In genomic region chr19:16841391-16841926, GRCh38 we compare ENCODE assay signal across 19 cellular contexts. TPM values are rescaled to one million over a fixed set of nuclear protein-coding genes. Genes with fewer than 3 reads are reported as not detected.
DNase-seq lines count a peak whose midpoint lies in the region; ATAC-seq and TF ChIP-seq lines count a peak whose summit lies in the region.
"Had no signal": no experiment of that assay in that cellular context is flagged by ENCODE, and none has a peak within 500 bp of the region (broad histone marks: within the 10 kb centered on the region; RNA-seq: fewer than 3 reads in every experiment).

No MANE protein-coding gene starts in this region.

- 87% methylated on average over 15 of the region's 15 CpGs for WGBS in right cardiac atrium
- 71 to 81% methylated on average over 15 of the region's 15 CpGs for WGBS in heart right ventricle, 2 donors

- H3K36me3 ChIP-seq in heart right ventricle (peaks cover 0 to 99% (median 40%) of the 10 kb centered on the region in 9 donors), left ventricle myocardium inferior (peaks cover 78% of the 10 kb centered on the region), H7 (replicated peaks; ENCODE audit: control insufficient read depth, insufficient read depth, low read length) (peaks cover 52% of the 10 kb centered on the region)

- H3K4me3 ChIP-seq in right cardiac atrium (ENCODE audit: low read length): no peak overlapping the region
- no peak overlapping the region for H3K4me3 ChIP-seq in heart right ventricle
- H3K4me3 ChIP-seq in left ventricle myocardium inferior: no peak overlapping the region
- no peak overlapping the region for H3K4me3 ChIP-seq in H7 (ENCODE audit: insufficient read depth, low read depth, low read length)
- H3K4me3 ChIP-seq: A549, GM23338 had no signal

- H3K9me3 ChIP-seq in right cardiac atrium (ENCODE audit: control insufficient read depth, low read length) (no peaks in the 10 kb centered on the region), heart right ventricle (no peaks in the 10 kb centered on the region), left ventricle myocardium inferior (replicated peaks) (no peaks in the 10 kb centered on the region)
- H3K9me3 ChIP-seq: A549, Caco-2 had no signal

- ATAC-seq in Right ventricle myocardium inferior: peak; percentile 61
- ATAC-seq in right cardiac atrium: no peak
- ATAC-seq in heart right ventricle: peak; percentile 34 to 75 (median 52)
- ATAC-seq: A549, GM23338, HCT116 had no signal

- no peak for DNase-seq in Right ventricle myocardium inferior (ENCODE audit: missing footprints)
- no peak for DNase-seq in right cardiac atrium
- DNase-seq in heart right ventricle: peak in 1 of 2 donors; percentile 38
- DNase-seq in left ventricle myocardium inferior: no peak
- DNase-seq in posterior cingulate gyrus: peak in 8 of 10 donors; percentile 15 to 92 (median 52)
- no peak for DNase-seq in head of caudate nucleus
- DNase-seq in H7: no peak
- DNase-seq: AML-193; Caco-2; CD4-positive, alpha-beta T cell; HFFc6 had no signal

- no peak overlapping the region for H3K27ac ChIP-seq in right cardiac atrium (ENCODE audit: low read length)
- H3K27ac ChIP-seq in heart right ventricle: peak overlapping the region in 1 of 10 donors; percentile 10
- no peak overlapping the region for H3K27ac ChIP-seq in left ventricle myocardium inferior (replicated peaks)
- H3K27ac ChIP-seq: 22Rv1, A549, C4-2B, HL-60 had no signal

- TF ChIP-seq CTCF in heart right ventricle (IDR thresholded peaks at IDR 0.05) (no peak), left ventricle myocardium inferior (IDR thresholded peaks at IDR 0.05; ENCODE audit: borderline replicate concordance) (no peak)

- H3K4me1 ChIP-seq in right cardiac atrium (ENCODE audit: control insufficient read depth, insufficient read depth, low read length) (peaks cover 3% of the 10 kb centered on the region), heart right ventricle (peaks cover 0 to 10% (median 0%) of the 10 kb centered on the region in 9 donors), left ventricle myocardium inferior (peaks cover 21% of the 10 kb centered on the region)
- H3K4me1 ChIP-seq: A549, Caco-2 had no signal

- H3K27me3 ChIP-seq in right cardiac atrium (ENCODE audit: control insufficient read depth, insufficient read depth) (no peaks in the 10 kb centered on the region), heart right ventricle (no peaks in the 10 kb centered on the region), left ventricle myocardium inferior (ENCODE audit: low read depth) (no peaks in the 10 kb centered on the region), H7 (ENCODE audit: control insufficient read depth, insufficient read depth, low read length) (no peaks in the 10 kb centered on the region)

- intact Hi-C loops in Right ventricle myocardium inferior (cut with DNase I) (no loop called here), right cardiac atrium (cut with DNase I) (no loop called here), heart right ventricle (cut with DNase I) (no loop called here), left ventricle myocardium inferior (cut with micrococcal nuclease) (no loop called here), posterior cingulate gyrus (cut with DNase I) (no loop called here), head of caudate nucleus (cut with DNase I) (no loop called here)

RNA-seq across cellular contexts. Expression of gene SIN3B, which starts 12.3 kb away (rescaled TPM):
- 27.8 TPM for total RNA-seq in Right ventricle myocardium inferior
- 10 to 100 TPM; 27.8 to 35.4 (median 30.0) TPM for total RNA-seq in right cardiac atrium
- polyA plus RNA-seq in right cardiac atrium: 22.6 TPM
- 10 to 100 TPM; 22.9 to 30.6 (median 24.8) TPM for total RNA-seq in heart right ventricle
- 10 to 100 TPM; 13.9 to 37.7 TPM for polyA plus RNA-seq in heart right ventricle
- 24.4 TPM for total RNA-seq in left ventricle myocardium inferior
- 47.3 and 58.3 TPM in 2 replicates for total RNA-seq in H7 (2014; rRNA removed; shearing (Covaris generic))

RNA-seq across cellular contexts. Expression of gene F2RL3, which starts 47.3 kb away (rescaled TPM):
- total RNA-seq in Right ventricle myocardium inferior (0.27 TPM), right cardiac atrium (1 to 10 TPM in 3 of 4 donors, under 1 TPM in 1; 0.91 to 3.6 (median 1.1) TPM), heart right ventricle (1 to 10 TPM in 5 of 10 donors, under 1 TPM in 5; 0.13 to 8.3 (median 1.1) TPM), left ventricle myocardium inferior (1.1 TPM)
- polyA plus RNA-seq in right cardiac atrium (3.0 TPM), heart right ventricle (1 to 10 TPM; 2.5 to 3.4 TPM)
- not detected in 2 replicates for total RNA-seq in H7 (2014; rRNA removed; shearing (Covaris generic))
- total RNA-seq: Caco-2; CD4-positive, alpha-beta T cell; GM23338; HFFc6; HT1080 had no signal
- polyA plus RNA-seq: A549, BJ, GM23338 had no signal

Comparison
In these comparisons a context has a peak if more than half of its experiments do, and no peak if none do; other contexts are left out.
1. ATAC-seq: peak in Right ventricle myocardium inferior (single experiment) and heart right ventricle (8 of 8); none in right cardiac atrium (0 of 2).
2. DNase-seq: peak in posterior cingulate gyrus (8 of 10); none in Right ventricle myocardium inferior (single experiment), right cardiac atrium (0 of 3), left ventricle myocardium inferior (single experiment), head of caudate nucleus (0 of 42) and H7 (single experiment).